ENCODE assay signal across 9 cellular contexts in genomic region chr16:1363501-1364041, GRCh38. TPM values are rescaled to one million over a fixed set of nuclear protein-coding genes. Genes with fewer than 3 reads are reported as not detected.
DNase-seq lines count a peak whose midpoint lies in the region; ATAC-seq, FAIRE-seq and TF ChIP-seq lines count a peak whose summit lies in the region.
"Had no signal": no experiment of that assay in that cellular context is flagged by ENCODE, and none has a peak within 500 bp of the region (broad histone marks: within the 10 kb centered on the region; RNA-seq: fewer than 3 reads in every experiment).

No MANE protein-coding gene starts in this region.

- peaks cover 19% of the 10 kb centered on the region for H3K36me3 Mint-ChIP-seq in T-helper 2 cell treated with Interferon-gamma antibody and Interleukin-4, amounts not matched to agents 5 μg/mL and 100 μg/mL, for 36 hours (ENCODE audit: low read depth)

- no peak overlapping the region for H3K4me3 Mint-ChIP-seq in T-helper 2 cell treated with Interferon-gamma antibody and Interleukin-4, amounts not matched to agents 5 μg/mL and 100 μg/mL, for 36 hours

- H3K9me3 Mint-ChIP-seq in T-helper 2 cell treated with Interferon-gamma antibody and Interleukin-4, amounts not matched to agents 5 μg/mL and 100 μg/mL, for 36 hours, result no peaks in the 10 kb centered on the region

- in situ Hi-C loops in astrocyte of the spinal cord (cut with HindIII; ENCODE audit: low sequenced_read_pairs), result no loop called here

- FAIRE-seq in D721Med (lab: Jason Lieb, UNC), result no peak

- no peak for ATAC-seq in HG03521 (IDR thresholded peaks at IDR 0.05; ENCODE audit: unreplicated experiment)
- no peak for ATAC-seq in GM21528 (IDR thresholded peaks at IDR 0.05; ENCODE audit: low FRiP score, unreplicated experiment)

- no peaks in the 10 kb centered on the region for H3K4me1 Mint-ChIP-seq in T-helper 2 cell treated with Interferon-gamma antibody and Interleukin-4, amounts not matched to agents 5 μg/mL and 100 μg/mL, for 36 hours (ENCODE audit: low read depth)

- no peak overlapping the region for H3K4me3 ChIP-seq in astrocyte of the spinal cord (ENCODE audit: low read depth, low read length)
- H3K4me3 ChIP-seq: SJSA1 had no signal

- DNase-seq in D721Med (ENCODE audit: insufficient read length, low spot score), result peak; percentile 88
- peak; percentile 36 for DNase-seq in HT1080 (ENCODE audit: low read depth)
- peak; percentile 53 for DNase-seq in T-helper 2 cell treated with Interferon-gamma antibody and Interleukin-4, amounts not matched to agents 5 μg/mL and 100 μg/mL, for 36 hours (ENCODE audit: low spot score)
- peak; percentile 15 for DNase-seq in astrocyte of the spinal cord (ENCODE audit: low read depth, low spot score)
- DNase-seq in inferior parietal cortex (ENCODE audit: extremely low spot score), result peak; percentile 35
- peak; percentile 72 for DNase-seq in stimulated activated CD4-positive, alpha-beta T cell treated with anti-CD3 and anti-CD28 coated beads, Interleukin-4, amount 100 ng/mL, for 24 hours

- H3K27me3 Mint-ChIP-seq in T-helper 2 cell treated with Interferon-gamma antibody and Interleukin-4, amounts not matched to agents 5 μg/mL and 100 μg/mL, for 36 hours (ENCODE audit: low read depth), result no peaks in the 10 kb centered on the region

- H3K27ac Mint-ChIP-seq in T-helper 2 cell treated with Interferon-gamma antibody and Interleukin-4, amounts not matched to agents 5 μg/mL and 100 μg/mL, for 36 hours, result no peak overlapping the region

- peak; percentile 59 for TF ChIP-seq CTCF in D721Med (IDR thresholded peaks at IDR 0.05; ENCODE audit: insufficient read depth, missing control alignments)
- peak; percentile 89 for TF ChIP-seq CTCF in astrocyte of the spinal cord (IDR thresholded peaks at IDR 0.05; ENCODE audit: low read depth, low read length)

RNA-seq across cellular contexts. Expression of gene GNPTG, which starts 11.8 kb away (rescaled TPM):
- total RNA-seq in HT1080 (2014; rRNA removed; shearing (Covaris generic)), result 38.2 and 38.9 TPM in 2 replicates
- polyA plus RNA-seq in HT1080 (2015; cell fraction: cytosol; rRNA removed), result 32.2 and 45.9 TPM in 2 replicates
- polyA plus RNA-seq in HT1080 (2015; cell fraction: nucleus; rRNA removed), result 43.5 and 49.4 TPM in 2 replicates

RNA-seq across cellular contexts. Expression of gene TSR3, which starts 11.9 kb away (rescaled TPM):
- 103 and 109 TPM in 2 replicates for total RNA-seq in HT1080 (2014; rRNA removed; shearing (Covaris generic))
- 75.2 and 81.5 TPM in 2 replicates for polyA plus RNA-seq in HT1080 (2015; cell fraction: cytosol; rRNA removed)
- polyA plus RNA-seq in HT1080 (2015; cell fraction: nucleus; rRNA removed), result 32.7 and 38.3 TPM in 2 replicates

RNA-seq across cellular contexts. Expression of gene BAIAP3, which starts 30.1 kb away (rescaled TPM):
- 0.13 and 0.50 TPM in 2 replicates for total RNA-seq in HT1080 (2014; rRNA removed; shearing (Covaris generic))
- 0.59 and 2.9 TPM in 2 replicates for polyA plus RNA-seq in HT1080 (2015; cell fraction: cytosol; rRNA removed)
- 4.9 and 5.0 TPM in 2 replicates for polyA plus RNA-seq in HT1080 (2015; cell fraction: nucleus; rRNA removed)

RNA-seq across cellular contexts. Expression of gene UNKL, which starts 50.9 kb away (rescaled TPM):
- 17.0 and 21.8 TPM in 2 replicates for total RNA-seq in HT1080 (2014; rRNA removed; shearing (Covaris generic))
- 21.2 and 24.3 TPM in 2 replicates for polyA plus RNA-seq in HT1080 (2015; cell fraction: cytosol; rRNA removed)
- 47.3 and 53.9 TPM in 2 replicates for polyA plus RNA-seq in HT1080 (2015; cell fraction: nucleus; rRNA removed)

RNA-seq across cellular contexts. Expression of gene UBE2I, which starts 54.1 kb away (rescaled TPM):
- 73.1 and 121 TPM in 2 replicates for total RNA-seq in HT1080 (2014; rRNA removed; shearing (Covaris generic))
- polyA plus RNA-seq in HT1080 (2015; cell fraction: cytosol; rRNA removed), result 146 and 155 TPM in 2 replicates
- 88.3 and 125 TPM in 2 replicates for polyA plus RNA-seq in HT1080 (2015; cell fraction: nucleus; rRNA removed)

Comparison
In these comparisons a context has a peak if more than half of its experiments do, and no peak if none do; other contexts are left out.
1. DNase-seq: peak in every context shown above with its lines; median percentile 88 in D721Med; 72 in stimulated activated CD4-positive, alpha-beta T cell treated with anti-CD3 and anti-CD28 coated beads, Interleukin-4, amount 100 ng/mL, for 24 hours; 53 in T-helper 2 cell treated with Interferon-gamma antibody and Interleukin-4, amounts not matched to agents 5 μg/mL and 100 μg/mL, for 36 hours; 36 in HT1080; 35 in inferior parietal cortex; 15 in astrocyte of the spinal cord.